1 cellular context compared by ENCODE assay signal in genomic region chr11:2975594-2975993, GRCh38.
TF ChIP-seq lines count a peak whose summit lies in the region.

No MANE protein-coding gene starts in this region.

TF ChIP-seq in endothelial cell of umbilical vein, 7 proteins besides CTCF, POLR2A, EP300 and RAD21 (continued from another document):
- no peak for TF ChIP-seq FOS (IDR thresholded peaks at IDR 0.05; ENCODE audit: borderline replicate concordance, insufficient read depth, low read length)
